ENCODE assay signal across 9 cellular contexts in genomic region chr10:111076191-111076681, GRCh38. TPM values are rescaled to one million over a fixed set of nuclear protein-coding genes. Genes with fewer than 3 reads are reported as not detected.
DNase-seq lines count a peak whose midpoint lies in the region; ATAC-seq, FAIRE-seq and TF ChIP-seq lines count a peak whose summit lies in the region.
"Had no signal": no experiment of that assay in that cellular context is flagged by ENCODE, and none has a peak within 500 bp of the region (broad histone marks: within the 10 kb centered on the region; RNA-seq: fewer than 3 reads in every experiment).

No MANE protein-coding gene starts in this region.

- H3K27ac Mint-ChIP-seq in IgD-negative memory B cell, result no peak overlapping the region

- H3K36me3 Mint-ChIP-seq in IgD-negative memory B cell, result peaks cover 2% of the 10 kb centered on the region

- TF ChIP-seq CTCF in GM12878 (IDR thresholded peaks at IDR 0.05 in 2 of 3, conservative IDR thresholded peaks at IDR 0.05 in 1 of 3; ENCODE audit: control insufficient read depth in 2 of 3, extremely low read depth in 1 of 3, insufficient read depth in 1 of 3, low read depth in 3 of 3, low read length in 3 of 3), result peak; percentile 71 to 75 (median 72)
- peak; percentile 41 to 79 (median 73) for TF ChIP-seq CTCF in gastrocnemius medialis (IDR thresholded peaks at IDR 0.05 in 4 of 5, conservative IDR thresholded peaks at IDR 0.05 in 1 of 5)

- peak; percentile 62 for TF ChIP-seq RAD21 in GM12878 (IDR thresholded peaks at IDR 0.05; ENCODE audit: insufficient read depth, low read depth, low read length)

- no peak overlapping the region for H3K9ac ChIP-seq in GM12878 (ENCODE audit: control insufficient read depth, insufficient read depth, low read length)

- WGBS in GM12878 (ENCODE audit: insufficient coverage, insufficient replicate concordance, low lambda C conversion rate, missing lambda C conversion rate), result 2% methylated on average over 39 of the region's 39 CpGs
- WGBS in iPS DF 6.9 (ENCODE audit: insufficient coverage, insufficient read length), result no CpG with 5 or more reads among the region's 39 CpGs

- no peak for TF ChIP-seq POLR2A in GM12878 (IDR thresholded peaks at IDR 0.05; ENCODE audit: low read depth, low read length)
- TF ChIP-seq POLR2A in gastrocnemius medialis (IDR thresholded peaks at IDR 0.05), result no peak

- peak; percentile 47 for DNase-seq in Daoy (ENCODE audit: low read depth)
- peak; percentile 63 to 74 for DNase-seq in SJSA1 (ENCODE audit: low read depth in 1 of 2, low spot score in 2 of 2)
- DNase-seq in GM12878 (ENCODE audit: low read depth, low spot score), result no peak
- peak; percentile 78 for DNase-seq in iPS DF 6.9 (ENCODE audit: low read depth, low spot score)
- no peak for DNase-seq in gastrocnemius medialis

- H3K27me3 ChIP-seq in SJSA1 (replicated peaks), result peaks cover 27% of the 10 kb centered on the region
- peaks cover 10 to 23% of the 10 kb centered on the region in 2 experiments for H3K27me3 ChIP-seq in GM12878 (replicated peaks in 1 of 2; ENCODE audit: control insufficient read depth in 2 of 2, insufficient read depth in 2 of 2, low read length in 1 of 2)
- peaks cover 21% of the 10 kb centered on the region for H3K27me3 ChIP-seq in iPS DF 6.9 (ENCODE audit: control insufficient read depth, insufficient read depth, low read length)
- peaks cover 51 to 57% (median 54%) of the 10 kb centered on the region in 3 donors for H3K27me3 ChIP-seq in gastrocnemius medialis

- peak overlapping the region; percentile 45 for H3K4me3 ChIP-seq in SJSA1
- peak overlapping the region; percentile 45; the same call in 1 of the 2 replicates for H3K4me3 ChIP-seq in GM12878
- peak overlapping the region; percentile 34; the same call in 1 of the 2 replicates for H3K4me3 ChIP-seq in iPS DF 6.9 (ENCODE audit: low read length)
- H3K4me3 ChIP-seq in gastrocnemius medialis, result peak overlapping the region; percentile 46 to 79 (median 57)

- peak; percentile 54 for FAIRE-seq in GM12878 (lab: Jason Lieb, UNC)

- SMC1A ChIA-PET in GM12878 (lab: Charles Lee; ENCODE audit: uncharacterized antibody, unreplicated experiment), result interaction anchor here (1.3 to 1.7 kb wide), 4 partner anchors 10 to 523 kb away, joined by 3 to 5 read pairs (median 4); no protein-coding TSS in a partner anchor

- H3K4me2 ChIP-seq in GM12878 (ENCODE audit: control insufficient read depth, insufficient read depth), result peak overlapping the region; percentile 83

- H3K4me1 Mint-ChIP-seq in IgD-negative memory B cell, result peaks cover 0 to 4% (median 3%) of the 10 kb centered on the region in 3 donors

- TF ChIP-seq EP300 in GM12878 (IDR thresholded peaks at IDR 0.05; ENCODE audit: borderline replicate concordance in 1 of 2, control insufficient read depth in 1 of 2, low read depth in 2 of 2, low read length in 2 of 2), result no peak

- peak overlapping the region in 3 of 4 donors; percentile 71 to 89 (median 79) for H3K4me3 Mint-ChIP-seq in IgD-negative memory B cell

- H3K27ac ChIP-seq in SJSA1 (no peak overlapping the region), GM12878 (ENCODE audit: control insufficient read depth, insufficient read depth) (no peak overlapping the region), iPS DF 6.9 (ENCODE audit: low read length) (no peak overlapping the region), gastrocnemius medialis (no peak overlapping the region)

- intact Hi-C loops in GM12878 (cut with micrococcal nuclease; ENCODE audit: unreplicated experiment) (loop anchor here (5.0 to 10.0 kb wide), 2 partner anchors 331 to 521 kb away; no protein-coding TSS in a partner anchor), gastrocnemius medialis (cut with DNase I; ENCODE audit: low total_unique reads) (no loop called here)

- BruUV-seq in GM12878 (replicated peaks; lab: Mats Ljungman, UMichigan), result no TSS peak

- CTCF ChIA-PET in GM12878 (lab: Yijun Ruan, JAX), result interaction anchor here (0.7 to 1.3 kb wide), 3 partner anchors 12 to 1060 kb away, joined by 3 to 4 read pairs (median 3); no protein-coding TSS in a partner anchor

- RAD21 ChIA-PET in GM12878 (lab: Charles Lee; ENCODE audit: unreplicated experiment), result interaction anchor here (1.0 to 1.1 kb wide), 2 partner anchors 268 to 344 kb away, joined by 3 read pairs; no protein-coding TSS in a partner anchor

- H3K4me1 ChIP-seq in SJSA1 (replicated peaks), result peaks cover 24% of the 10 kb centered on the region
- no peaks in the 10 kb centered on the region for H3K4me1 ChIP-seq in GM12878 (ENCODE audit: control insufficient read depth, insufficient read depth, low read length)
- peaks cover 4% of the 10 kb centered on the region for H3K4me1 ChIP-seq in iPS DF 6.9 (ENCODE audit: control insufficient read depth, insufficient read depth, low read length)
- peaks cover 0 to 21% of the 10 kb centered on the region in 2 donors for H3K4me1 ChIP-seq in gastrocnemius medialis

- H3K9me3 Mint-ChIP-seq in IgD-negative memory B cell, result peaks cover 0 to 1% (median 1%) of the 10 kb centered on the region in 3 donors

- no peaks in the 10 kb centered on the region for H3K79me2 ChIP-seq in GM12878 (ENCODE audit: control insufficient read depth, insufficient read depth, low read length)

- POLR2A ChIA-PET in GM12878 (lab: Charles Lee), result no interaction called here

- ATAC-seq in GM21529 (IDR thresholded peaks at IDR 0.05; ENCODE audit: unreplicated experiment), result peak; percentile 66
- peak; percentile 94 for ATAC-seq in GM12878
- ATAC-seq in gastrocnemius medialis, result peak; percentile 62 to 72
- ATAC-seq in GM19455 (IDR thresholded peaks at IDR 0.05; ENCODE audit: unreplicated experiment), result no peak

- no peaks in the 10 kb centered on the region; the same call in 1 of the 2 replicates for H3K9me3 ChIP-seq in SJSA1 (replicated peaks)
- H3K9me3 ChIP-seq in GM12878 (replicated peaks; ENCODE audit: control insufficient read depth, insufficient read depth, low read length), result no peaks in the 10 kb centered on the region; the same call in 2 of the 3 replicates
- H3K9me3 ChIP-seq in iPS DF 6.9 (ENCODE audit: control insufficient read depth, insufficient read depth, low read length), result no peaks in the 10 kb centered on the region
- no peaks in the 10 kb centered on the region for H3K9me3 ChIP-seq in gastrocnemius medialis

- peaks cover 53% of the 10 kb centered on the region for H3K27me3 Mint-ChIP-seq in IgD-negative memory B cell

- in situ Hi-C loops in GM12878 (cut with MboI), result no loop called here
- in situ Hi-C loops in gastrocnemius medialis (cut with MboI; ENCODE audit: low sequenced_read_pairs in 4 of 4), result loop anchor here in 3 of 4 donors (25.0 kb wide), 2 partner anchors 286 to 536 kb away; no protein-coding TSS in a partner anchor

- H4K20me1 ChIP-seq in GM12878 (ENCODE audit: control insufficient read depth, insufficient read depth), result no peaks in the 10 kb centered on the region

- H2AFZ ChIP-seq in GM12878 (ENCODE audit: control insufficient read depth, low read depth, low read length), result peak overlapping the region; percentile 46; the same call in 1 of the 2 replicates

- no peaks in the 10 kb centered on the region; the same call in 1 of the 2 replicates for H3K36me3 ChIP-seq in SJSA1
- H3K36me3 ChIP-seq in GM12878 (ENCODE audit: control insufficient read depth in 2 of 2, insufficient read depth in 2 of 2, low read length in 1 of 2), result no peaks in the 10 kb centered on the region
- H3K36me3 ChIP-seq in iPS DF 6.9 (ENCODE audit: control insufficient read depth, insufficient read depth, low read length), result no peaks in the 10 kb centered on the region
- no peaks in the 10 kb centered on the region for H3K36me3 ChIP-seq in gastrocnemius medialis

TF ChIP-seq in GM12878, 131 proteins besides CTCF, POLR2A, EP300 and RAD21 (continues in another document):
- TF ChIP-seq ELK1 (IDR thresholded peaks at IDR 0.05; ENCODE audit: low read depth, low read length) (no peak), TAF1 (IDR thresholded peaks at IDR 0.05; ENCODE audit: borderline replicate concordance, low read depth, low read length) (no peak), SMC3 (IDR thresholded peaks at IDR 0.05; ENCODE audit: borderline replicate concordance, low read length) (peak; percentile 63), PKNOX1 (IDR thresholded peaks at IDR 0.05) (no peak), HDAC6 (IDR thresholded peaks at IDR 0.05; ENCODE audit: unreplicated experiment) (no peak)

RNA-seq across cellular contexts. Expression of gene ADRA2A, which starts 0.6 kb away (rescaled TPM):
- total RNA-seq in Daoy (2014; rRNA removed; shearing (Covaris generic)), result not detected in 2 replicates
- polyA plus RNA-seq in IgD-negative memory B cell (not detected), GM12878 (2011; rRNA removed) (not detected in 2 replicates), GM12878 (2014; fragmentation: Illumina TruSeq; extraction: Trizol) (not detected in 2 replicates), GM12878 (2014; fragmentation: Nextera tagmentation; extraction: Ambion mirVana) (not detected), GM12878 (2014; rRNA removed) (not detected in 2 replicates), GM12878 (2016; fragmentation: Nextera tagmentation; extraction: Ambion mirVana) (not detected)
- 0.53 and 0.68 TPM in 2 replicates for total RNA-seq in SJSA1 (2014; rRNA removed; shearing (Covaris generic))
- total RNA-seq in GM12878 (2013; cell fraction: nucleolus; rRNA removed), result not detected in 2 replicates
- total RNA-seq in GM12878 (2014; rRNA removed) (not detected in 2 replicates), GM12878 (2014; rRNA removed; fragmentation: Illumina TruSeq; extraction: Trizol) (not detected in 2 replicates), GM12878 (2021) (0.08 TPM in 1 of 2 replicates, not detected in the other), gastrocnemius medialis (under 1 TPM; 0.19 to 0.94 (median 0.36) TPM)
- polyA plus RNA-seq in GM12878 (2011; ENCODE audit: low read depth), result not detected
- polyA plus RNA-seq in GM12878 (2011; cell fraction: cytosol; rRNA removed), result 0.02 TPM in 1 of 2 replicates, not detected in the other
- 0.04 TPM in 2 replicates for polyA plus RNA-seq in GM12878 (2011; cell fraction: nucleus; rRNA removed)
- polyA plus RNA-seq in GM12878 (2012), result 0.07 TPM in 1 of 2 replicates, not detected in the other
- not detected in 2 replicates for polyA minus RNA-seq in GM12878 (2011; rRNA and poly(A)+ RNA removed)
- polyA minus RNA-seq in GM12878 (2011; cell fraction: cytosol; rRNA and poly(A)+ RNA removed), result not detected in 2 replicates
- 0.10 and 0.12 TPM in 2 replicates for polyA minus RNA-seq in GM12878 (2011; cell fraction: nucleus; rRNA and poly(A)+ RNA removed)
- total RNA-seq: dermis microvascular lymphatic vessel endothelial cell had no signal

Comparison
In these comparisons a context has a peak if more than half of its experiments do, and no peak if none do; other contexts are left out.
1. DNase-seq: peak in Daoy (single experiment), SJSA1 (2 of 2) and iPS DF 6.9 (single experiment); none in GM12878 (single experiment) and gastrocnemius medialis (0 of 2).
2. Peak in every context shown above with its lines, with median percentiles within 50 percentile points of each other: H3K4me3 ChIP-seq.